Comparison of ENCODE assay signal across 12 cellular contexts in the genomic region with DNA sequence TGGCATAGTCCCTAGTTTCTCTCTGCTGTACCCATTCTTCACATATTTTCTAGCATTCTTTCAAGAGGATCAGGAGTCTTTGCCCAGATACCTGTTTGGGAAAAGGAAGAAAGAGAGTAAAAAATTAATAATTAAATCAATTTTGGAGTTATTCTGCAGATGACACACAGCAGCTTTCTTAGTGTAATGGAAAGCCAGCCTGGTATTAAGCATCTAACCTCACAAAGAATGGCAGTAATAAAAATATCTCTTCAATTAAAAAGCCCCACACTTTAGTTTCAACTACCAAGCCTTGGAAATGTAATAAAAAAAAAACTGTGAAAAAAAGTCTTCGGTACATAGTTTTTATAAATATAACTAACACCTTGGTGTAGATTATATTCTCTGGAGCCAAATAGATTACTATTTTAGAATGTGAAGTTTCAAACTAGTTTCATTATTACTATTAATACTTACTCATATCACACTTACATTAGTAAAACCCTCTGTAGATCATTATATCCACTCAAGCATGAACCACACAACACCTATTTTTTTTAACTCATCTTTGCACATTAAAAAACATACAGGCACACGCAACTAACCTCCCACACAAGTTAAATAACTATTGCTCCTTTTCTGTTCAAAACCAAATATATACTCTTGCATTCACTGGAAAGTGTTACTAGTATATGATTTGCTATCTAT.
DNase-seq lines count a peak whose midpoint lies in the region; ATAC-seq, FAIRE-seq and TF ChIP-seq lines count a peak whose summit lies in the region.
"Had no signal": no experiment of that assay in that cellular context is flagged by ENCODE, and none has a peak within 500 bp of the region (broad histone marks: within the 10 kb centered on the region; RNA-seq: fewer than 3 reads in every experiment).

No MANE protein-coding gene starts in this region.

- peaks cover 6% of the 10 kb centered on the region for H3K36me3 Mint-ChIP-seq in activated T-cell treated with anti-CD3 and anti-CD28 coated beads, Interleukin-2, amount 50 U/mL, for 4 hours (ENCODE audit: insufficient read depth)
- H3K36me3 Mint-ChIP-seq in activated T-cell treated with anti-CD3 and anti-CD28 coated beads, Interleukin-2, amount 50 U/mL, for 24 hours (ENCODE audit: low read depth): peaks cover 10% of the 10 kb centered on the region

- H3K4me1 ChIP-seq in OCI-LY7 (ENCODE audit: insufficient read depth, low read length, poor library complexity, severe bottlenecking): no peaks in the 10 kb centered on the region

- no peak for TF ChIP-seq POLR2A in H54 (IDR thresholded peaks at IDR 0.05; ENCODE audit: low read depth, low read length)

- no peak for FAIRE-seq in H54 (lab: Jason Lieb, UNC)
- FAIRE-seq: G401.6 had no signal

- no peak overlapping the region for H3K4me3 Mint-ChIP-seq in activated T-cell treated with anti-CD3 and anti-CD28 coated beads, Interleukin-2, amount 50 U/mL, for 4 hours
- no peak overlapping the region for H3K4me3 Mint-ChIP-seq in activated T-cell treated with anti-CD3 and anti-CD28 coated beads, Interleukin-2, amount 50 U/mL, for 24 hours
- peak overlapping the region in 1 of 2 donors; percentile 35 for H3K4me3 Mint-ChIP-seq in stimulated activated naive CD8-positive, alpha-beta T cell treated with anti-CD3 and anti-CD28 coated beads, Interleukin-15, amount 100 ng/mL, for 72 hours

- no peak overlapping the region for H3K27ac Mint-ChIP-seq in activated T-cell treated with anti-CD3 and anti-CD28 coated beads, Interleukin-2, amount 50 U/mL, for 24 hours
- H3K27ac Mint-ChIP-seq in stimulated activated naive CD8-positive, alpha-beta T cell treated with anti-CD3 and anti-CD28 coated beads, Interleukin-15, amount 100 ng/mL, for 72 hours: peak overlapping the region; percentile 27 to 72

- no peaks in the 10 kb centered on the region for H3K9me3 Mint-ChIP-seq in activated T-cell treated with anti-CD3 and anti-CD28 coated beads, Interleukin-2, amount 50 U/mL, for 4 hours
- H3K9me3 Mint-ChIP-seq in activated T-cell treated with anti-CD3 and anti-CD28 coated beads, Interleukin-2, amount 50 U/mL, for 24 hours: no peaks in the 10 kb centered on the region
- no peaks in the 10 kb centered on the region for H3K9me3 Mint-ChIP-seq in stimulated activated naive CD8-positive, alpha-beta T cell treated with anti-CD3 and anti-CD28 coated beads, Interleukin-15, amount 100 ng/mL, for 72 hours

- intact Hi-C loops in OCI-LY7 (cut with micrococcal nuclease; ENCODE audit: unreplicated experiment): no loop called here

- H3K36me3 ChIP-seq in OCI-LY7 (ENCODE audit: insufficient read depth, low read length): no peaks in the 10 kb centered on the region

- H3K79me2 ChIP-seq in OCI-LY7 (ENCODE audit: insufficient read depth, low read depth, low read length): no peaks in the 10 kb centered on the region

- no peaks in the 10 kb centered on the region for H3K9me3 ChIP-seq in OCI-LY7 (ENCODE audit: low read length)

- peaks cover 4% of the 10 kb centered on the region for H3K4me1 Mint-ChIP-seq in activated T-cell treated with anti-CD3 and anti-CD28 coated beads, Interleukin-2, amount 50 U/mL, for 4 hours (ENCODE audit: low read depth)
- peaks cover 10% of the 10 kb centered on the region for H3K4me1 Mint-ChIP-seq in activated T-cell treated with anti-CD3 and anti-CD28 coated beads, Interleukin-2, amount 50 U/mL, for 24 hours (ENCODE audit: low read depth)
- H3K4me1 Mint-ChIP-seq in stimulated activated naive CD8-positive, alpha-beta T cell treated with anti-CD3 and anti-CD28 coated beads, Interleukin-15, amount 100 ng/mL, for 72 hours: peaks cover 12% of the 10 kb centered on the region

- no TSS peak for BruUV-seq in OCI-LY7 (replicated peaks; lab: Mats Ljungman, UMichigan)

- H3K9me2 ChIP-seq in OCI-LY7 (ENCODE audit: insufficient read depth, low read length): no peaks in the 10 kb centered on the region

- DNase-seq in activated T-cell treated with anti-CD3 and anti-CD28 coated beads, Interleukin-2, amount 50 U/mL, for 4 hours: no peak
- DNase-seq in activated T-cell treated with anti-CD3 and anti-CD28 coated beads, Interleukin-2, amount 50 U/mL, for 24 hours: no peak
- DNase-seq in stimulated activated naive CD8-positive, alpha-beta T cell treated with anti-CD3 and anti-CD28 coated beads, Interleukin-15, amount 100 ng/mL, for 72 hours: no peak
- DNase-seq in OCI-LY7 (ENCODE audit: low spot score): no peak
- DNase-seq in RWPE1 (ENCODE audit: low spot score): no peak
- no peak for DNase-seq in H54 (ENCODE audit: insufficient read length, low spot score)
- DNase-seq: cortex of kidney, NCI-H187, PC-9 had no signal

- no peaks in the 10 kb centered on the region for H4K20me1 ChIP-seq in OCI-LY7 (ENCODE audit: insufficient read depth, low read length)

- ATAC-seq in activated T-cell treated with anti-CD3 and anti-CD28 coated beads, Interleukin-2, amount 50 U/mL, for 4 hours: peak; percentile 80 to 96
- ATAC-seq in GM21825 (IDR thresholded peaks at IDR 0.05; ENCODE audit: unreplicated experiment) (peak; percentile 95), HG03342 (IDR thresholded peaks at IDR 0.05; ENCODE audit: unreplicated experiment) (peak; percentile 96)
- ATAC-seq in stimulated activated naive CD8-positive, alpha-beta T cell treated with anti-CD3 and anti-CD28 coated beads, Interleukin-15, amount 100 ng/mL, for 72 hours: peak; percentile 95

- no peak overlapping the region for H3K4me3 ChIP-seq in OCI-LY7 (ENCODE audit: low read depth, low read length, poor library complexity, severe bottlenecking)
- H3K4me3 ChIP-seq: PC-9 had no signal

- TF ChIP-seq CTCF in OCI-LY7 (conservative IDR thresholded peaks at IDR 0.05; ENCODE audit: low read length) (no peak), RWPE1 (conservative IDR thresholded peaks at IDR 0.05; ENCODE audit: low read depth) (no peak)

- H3K27me3 Mint-ChIP-seq in activated T-cell treated with anti-CD3 and anti-CD28 coated beads, Interleukin-2, amount 50 U/mL, for 4 hours (ENCODE audit: low read depth): no peaks in the 10 kb centered on the region
- no peaks in the 10 kb centered on the region for H3K27me3 Mint-ChIP-seq in activated T-cell treated with anti-CD3 and anti-CD28 coated beads, Interleukin-2, amount 50 U/mL, for 24 hours
- no peaks in the 10 kb centered on the region for H3K27me3 Mint-ChIP-seq in stimulated activated naive CD8-positive, alpha-beta T cell treated with anti-CD3 and anti-CD28 coated beads, Interleukin-15, amount 100 ng/mL, for 72 hours

- H3K4me2 ChIP-seq in OCI-LY7 (ENCODE audit: low read length): no peak overlapping the region
- H3K4me2 ChIP-seq: PC-9 had no signal

- H3K27ac ChIP-seq in OCI-LY7 (ENCODE audit: low read depth, low read length, poor library complexity, severe bottlenecking) (no peak overlapping the region), RWPE1 (no peak overlapping the region)
- H3K27ac ChIP-seq: PC-9 had no signal

- no peak overlapping the region for H2AFZ ChIP-seq in OCI-LY7 (ENCODE audit: low read length)
- H2AFZ ChIP-seq: PC-9 had no signal

- CTCF ChIA-PET in OCI-LY7 (lab: Charles Lee; ENCODE audit: unreplicated experiment): no interaction called here
- CTCF ChIA-PET in RWPE1 (lab: Yijun Ruan, JAX): no interaction called here

- POLR2A ChIA-PET in OCI-LY7 (lab: Charles Lee): interaction anchor here (0.6 kb wide), 1 partner anchor 404 kb away, joined by 3 read pairs; no protein-coding TSS in a partner anchor
- POLR2A ChIA-PET in RWPE1 (lab: Yijun Ruan, JAX; ENCODE audit: low non-redundant PET): no interaction called here
